In the genomic region with DNA sequence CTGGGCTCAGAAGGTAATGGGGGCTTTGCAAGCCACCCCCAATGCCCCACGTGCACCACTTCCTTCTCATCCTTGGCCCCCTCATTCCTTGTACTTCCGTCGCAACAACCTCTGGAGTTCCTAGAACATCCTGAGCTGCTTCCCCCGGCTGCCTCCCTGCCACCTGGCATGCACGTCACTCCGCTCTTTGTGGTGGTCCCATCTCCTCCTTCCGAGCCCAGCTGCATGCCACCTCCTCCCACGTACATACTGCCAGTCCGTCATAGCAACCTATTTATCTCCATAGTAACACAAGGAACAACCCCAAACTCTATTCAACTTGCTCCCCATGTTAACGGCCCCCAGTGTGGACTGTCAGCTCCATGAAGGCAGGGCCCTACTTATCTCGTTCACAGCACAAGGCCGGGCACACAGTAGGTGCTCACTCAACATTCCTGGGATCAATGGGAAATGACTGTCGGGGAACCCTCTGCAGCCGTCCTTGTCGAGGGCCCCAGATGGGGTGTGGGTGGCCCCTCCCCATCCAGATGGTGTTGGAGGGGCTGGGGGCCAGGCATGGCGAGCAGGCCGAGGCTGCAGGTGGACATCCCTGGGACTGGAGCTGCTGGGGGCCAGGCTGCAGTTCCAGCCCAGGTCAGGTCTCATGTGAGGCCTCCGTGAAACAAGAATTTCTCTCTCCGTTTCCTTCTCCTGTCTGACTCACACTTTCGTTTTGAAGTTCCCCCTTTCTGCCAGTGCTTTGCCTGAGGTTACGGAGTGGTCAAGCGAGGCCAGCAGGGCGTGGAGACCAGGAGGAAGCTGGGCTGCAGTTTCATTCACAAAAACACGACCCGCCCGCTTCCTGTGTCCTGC, we compare ENCODE assay signal across 8 cellular contexts. TPM values are rescaled to one million over a fixed set of nuclear protein-coding genes. Genes with fewer than 3 reads are reported as not detected.
DNase-seq lines count a peak whose midpoint lies in the region; ATAC-seq and TF ChIP-seq lines count a peak whose summit lies in the region.

No MANE protein-coding gene starts in this region.

- DNase-seq in DND-41 (peak; percentile 81), GM20000 (ENCODE audit: low spot score) (peak; percentile 85), HT1080 (ENCODE audit: low read depth) (peak; percentile 85), T-helper 22 cell (ENCODE audit: low read depth) (peak; percentile 53), endothelial cell (ENCODE audit: low spot score) (peak; percentile 36), ecto neural progenitor cell (ENCODE audit: low spot score) (no peak), D341Med (ENCODE audit: low spot score) (no peak)

- H3K36me3 ChIP-seq in DND-41 (ENCODE audit: insufficient read depth, low read length) (no peaks in the 10 kb centered on the region), mucosa of rectum (ENCODE audit: control insufficient read depth in 2 of 2, insufficient read depth in 2 of 2, low read length in 2 of 2) (no peaks in the 10 kb centered on the region)

- H3K4me3 ChIP-seq in DND-41 (ENCODE audit: low read depth in 1 of 2, low read length in 2 of 2): no peak overlapping the region
- H3K4me3 ChIP-seq in mucosa of rectum (ENCODE audit: low read length in 2 of 2): peak overlapping the region; percentile 58 to 69

- no peak overlapping the region for H3K9ac ChIP-seq in DND-41 (ENCODE audit: low read depth, low read length)
- peak overlapping the region; percentile 76 for H3K9ac ChIP-seq in mucosa of rectum (ENCODE audit: low read depth in 1 of 2, low read length in 2 of 2)

- TF ChIP-seq CTCF in DND-41 (IDR thresholded peaks at IDR 0.05; ENCODE audit: borderline replicate concordance, extremely low read depth, low read length, poor library complexity, severe bottlenecking) (no peak), GM20000 (IDR thresholded peaks at IDR 0.05; ENCODE audit: extremely low read depth, missing control alignments) (no peak), endothelial cell (IDR thresholded peaks at IDR 0.05; ENCODE audit: unreplicated experiment) (no peak)

- H3K4me1 Mint-ChIP-seq in endothelial cell (ENCODE audit: unreplicated experiment): peaks cover 7% of the 10 kb centered on the region

- H3K27ac Mint-ChIP-seq in endothelial cell (ENCODE audit: unreplicated experiment): peak overlapping the region; percentile 38

- peaks cover 7% of the 10 kb centered on the region for H3K36me3 Mint-ChIP-seq in endothelial cell (ENCODE audit: low read depth, unreplicated experiment)

- no peak overlapping the region for H2AFZ ChIP-seq in DND-41 (ENCODE audit: low read depth, low read length)

- H3K9me3 ChIP-seq in DND-41 (ENCODE audit: insufficient read depth, low read length, severe bottlenecking) (no peaks in the 10 kb centered on the region), mucosa of rectum (ENCODE audit: control insufficient read depth in 2 of 2, low read length in 2 of 2) (no peaks in the 10 kb centered on the region)

- no peak overlapping the region for H3K4me2 ChIP-seq in DND-41 (ENCODE audit: insufficient read depth, low read length)

- H4K20me1 ChIP-seq in DND-41 (ENCODE audit: insufficient read depth, low read length): peaks cover 64% of the 10 kb centered on the region

- H3K27me3 Mint-ChIP-seq in endothelial cell (ENCODE audit: unreplicated experiment): peaks cover 17% of the 10 kb centered on the region

- H3K4me1 ChIP-seq in DND-41 (ENCODE audit: insufficient read depth, low read length) (peaks cover 28% of the 10 kb centered on the region), mucosa of rectum (ENCODE audit: control insufficient read depth in 2 of 2, insufficient read depth in 2 of 2, low read length in 2 of 2) (peaks cover 59 to 63% of the 10 kb centered on the region in 2 donors)

- H3K4me3 Mint-ChIP-seq in endothelial cell (ENCODE audit: unreplicated experiment): no peak overlapping the region

- no peaks in the 10 kb centered on the region for H3K79me2 ChIP-seq in DND-41 (ENCODE audit: insufficient read depth, low read length)

- H3K9me3 Mint-ChIP-seq in endothelial cell (ENCODE audit: unreplicated experiment): no peaks in the 10 kb centered on the region

- H3K27ac ChIP-seq in DND-41 (ENCODE audit: low read length) (peak overlapping the region; percentile 20), mucosa of rectum (ENCODE audit: low read depth in 2 of 2, low read length in 2 of 2) (peak overlapping the region; percentile 95 to 96)

- ATAC-seq in DND-41 (ENCODE audit: insufficient read depth, low read depth): peak; percentile 72

- no peaks in the 10 kb centered on the region for H3K27me3 ChIP-seq in DND-41 (ENCODE audit: insufficient read depth, low read length, poor library complexity)
- H3K27me3 ChIP-seq in mucosa of rectum (ENCODE audit: control insufficient read depth in 2 of 2, insufficient read depth in 2 of 2, low read length in 2 of 2): no peaks in the 10 kb centered on the region

RNA-seq across cellular contexts. Expression of gene MYEOV, which starts 4.2 kb away (rescaled TPM):
- total RNA-seq in HT1080 (2014; rRNA removed; shearing (Covaris generic)): 0.73 and 1.1 TPM in 2 replicates
- polyA plus RNA-seq in HT1080 (2015; cell fraction: cytosol; rRNA removed): 4.6 and 9.6 TPM in 2 replicates
- 17.8 and 20.1 TPM in 2 replicates for polyA plus RNA-seq in HT1080 (2015; cell fraction: nucleus; rRNA removed)
- not detected for total RNA-seq in endothelial cell (ENCODE audit: unreplicated experiment)

Comparison
In these comparisons a context has a peak if more than half of its experiments do, and no peak if none do; other contexts are left out.
1. DNase-seq: peak in DND-41 (single experiment), GM20000 (single experiment), HT1080 (single experiment), T-helper 22 cell (single experiment) and endothelial cell (single experiment); none in ecto neural progenitor cell (single experiment) and D341Med (single experiment).
2. H3K4me3 ChIP-seq: peak in mucosa of rectum (2 of 2); none in DND-41 (0 of 2).